In the genomic region with DNA sequence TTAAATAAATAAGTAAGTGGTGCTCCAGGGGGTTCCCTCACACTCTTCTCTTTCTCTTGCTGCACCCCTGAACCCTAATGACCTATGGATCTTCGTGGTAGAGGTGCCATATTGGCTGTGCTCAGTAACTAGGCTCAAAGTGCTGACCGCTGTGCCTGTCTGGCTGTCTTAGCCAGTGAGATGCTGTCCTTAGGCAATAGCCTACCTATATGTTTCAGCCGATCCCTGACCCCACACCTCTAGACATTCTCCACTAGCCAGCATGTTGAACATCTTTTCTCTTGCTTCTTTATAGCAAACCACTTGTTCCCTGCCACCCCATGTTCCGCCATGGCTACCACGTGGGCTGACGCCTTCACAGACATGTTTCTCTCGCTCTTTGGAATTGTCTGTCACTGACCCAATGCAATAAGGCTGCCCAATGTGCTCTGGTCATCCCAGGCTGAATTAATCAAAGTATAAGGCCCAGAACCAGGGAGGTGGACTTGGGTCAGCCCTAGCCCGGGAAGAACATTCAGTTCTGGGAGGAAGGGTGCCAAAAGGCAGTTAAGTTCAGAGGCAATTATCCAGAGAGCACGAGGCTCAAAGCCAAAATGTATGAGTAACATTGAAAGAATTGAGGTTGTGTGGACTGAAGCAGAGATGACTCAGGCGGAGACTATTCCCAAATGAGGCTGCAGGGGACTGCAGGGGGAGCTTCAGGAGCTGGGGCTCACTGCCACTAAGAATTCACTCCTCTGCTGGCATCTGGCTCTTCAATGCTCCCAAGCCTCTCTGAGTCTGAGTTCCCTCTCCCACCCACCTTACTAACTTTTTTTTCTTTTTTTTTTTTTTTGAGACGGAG, we compare ENCODE assay signal across 8 cellular contexts. TPM values are rescaled to one million over a fixed set of nuclear protein-coding genes. Genes with fewer than 3 reads are reported as not detected.
DNase-seq lines count a peak whose midpoint lies in the region; ATAC-seq and TF ChIP-seq lines count a peak whose summit lies in the region.

No MANE protein-coding gene starts in this region.

- no peaks in the 10 kb centered on the region for H3K4me1 Mint-ChIP-seq in activated CD8-positive, alpha-beta T cell treated with anti-CD3 and anti-CD28 coated beads, Interleukin-2, amount 10 ng/mL, durations not matched to agents 7 days and 5 days (ENCODE audit: low read depth)
- H3K4me1 Mint-ChIP-seq in naive thymus-derived CD8-positive, alpha-beta T cell = peaks cover 0 to 1% (median 0%) of the 10 kb centered on the region in 4 donors

- no peak overlapping the region for H3K4me3 ChIP-seq in ovary

- DNase-seq in DMS 273 treated with DMSO at 0.1 percent for 48 hours (lab: John Stamatoyannopoulos, UW) = peak; percentile 73
- peak; percentile 90 for DNase-seq in RWPE1 (ENCODE audit: low spot score)
- peak; percentile 99 for DNase-seq in fibroblast of the conjunctiva (ENCODE audit: low read depth)
- DNase-seq in ovary = peak; percentile 70 to 88 (median 73)
- DNase-seq in KBM-7 = no peak
- DNase-seq in activated CD8-positive, alpha-beta T cell treated with anti-CD3 and anti-CD28 coated beads, Interleukin-2, amount 10 ng/mL, durations not matched to agents 7 days and 5 days = no peak
- DNase-seq in naive thymus-derived CD8-positive, alpha-beta T cell = no peak

- peaks cover 6% of the 10 kb centered on the region for H3K27me3 Mint-ChIP-seq in activated CD8-positive, alpha-beta T cell treated with anti-CD3 and anti-CD28 coated beads, Interleukin-2, amount 10 ng/mL, durations not matched to agents 7 days and 5 days (ENCODE audit: low read depth)
- H3K27me3 Mint-ChIP-seq in naive thymus-derived CD8-positive, alpha-beta T cell = peaks cover 4 to 17% (median 4%) of the 10 kb centered on the region in 5 donors

- TF ChIP-seq POLR2A in ovary (IDR thresholded peaks at IDR 0.05) = no peak

- POLR2A ChIA-PET in RWPE1 (lab: Yijun Ruan, JAX; ENCODE audit: low non-redundant PET) = no interaction called here
- POLR2A ChIA-PET in activated CD8-positive, alpha-beta T cell treated with anti-CD3 and anti-CD28 coated beads, Interleukin-2, amount 10 ng/mL, durations not matched to agents 7 days and 5 days (lab: Charles Lee) = no interaction called here
- POLR2A ChIA-PET in naive thymus-derived CD8-positive, alpha-beta T cell (lab: Charles Lee) = no interaction called here

- TF ChIP-seq EP300 in ovary (IDR thresholded peaks at IDR 0.05) = peak; percentile 74

- no peaks in the 10 kb centered on the region for H3K9me3 ChIP-seq in ovary

- H3K36me3 Mint-ChIP-seq in activated CD8-positive, alpha-beta T cell treated with anti-CD3 and anti-CD28 coated beads, Interleukin-2, amount 10 ng/mL, durations not matched to agents 7 days and 5 days (ENCODE audit: low read depth) = no peaks in the 10 kb centered on the region
- H3K36me3 Mint-ChIP-seq in naive thymus-derived CD8-positive, alpha-beta T cell = no peaks in the 10 kb centered on the region

- no peaks in the 10 kb centered on the region for H3K9me3 Mint-ChIP-seq in activated CD8-positive, alpha-beta T cell treated with anti-CD3 and anti-CD28 coated beads, Interleukin-2, amount 10 ng/mL, durations not matched to agents 7 days and 5 days (ENCODE audit: insufficient read depth)
- H3K9me3 Mint-ChIP-seq in naive thymus-derived CD8-positive, alpha-beta T cell = peaks cover 0 to 2% (median 0%) of the 10 kb centered on the region in 9 donors

- WGBS in ovary, 3 donors = 42 to 48% (median 47%) methylated on average over 11 of the region's 11 CpGs

- H3K36me3 ChIP-seq in ovary = no peaks in the 10 kb centered on the region

- peaks cover 6% of the 10 kb centered on the region for H3K4me1 ChIP-seq in ovary (ENCODE audit: insufficient read depth)

- H3K27me3 ChIP-seq in ovary = no peaks in the 10 kb centered on the region

- H3K27ac Mint-ChIP-seq in activated CD8-positive, alpha-beta T cell treated with anti-CD3 and anti-CD28 coated beads, Interleukin-2, amount 10 ng/mL, durations not matched to agents 7 days and 5 days = no peak overlapping the region
- no peak overlapping the region for H3K27ac Mint-ChIP-seq in naive thymus-derived CD8-positive, alpha-beta T cell

- H3K27ac ChIP-seq in RWPE1 (peak overlapping the region; percentile 93), ovary (peak overlapping the region in 1 of 2 donors; percentile 65)

- no peak for ATAC-seq in GM18498 (IDR thresholded peaks at IDR 0.05; ENCODE audit: unreplicated experiment)
- no peak for ATAC-seq in activated CD8-positive, alpha-beta T cell treated with anti-CD3 and anti-CD28 coated beads, Interleukin-2, amount 10 ng/mL, durations not matched to agents 7 days and 5 days
- no peak for ATAC-seq in naive thymus-derived CD8-positive, alpha-beta T cell

- in situ Hi-C loops in KBM-7 (cut with MboI; ENCODE audit: low pct_unique_long_range_greater_than_20kb, low sequenced_read_pairs) = no loop called here

- CTCF ChIA-PET in RWPE1 (lab: Yijun Ruan, JAX) = interaction anchor here (0.5 to 0.6 kb wide), 2 partner anchors 153 to 203 kb away, joined by 3 to 5 read pairs; no protein-coding TSS in a partner anchor
- CTCF ChIA-PET in activated CD8-positive, alpha-beta T cell treated with anti-CD3 and anti-CD28 coated beads, Interleukin-2, amount 10 ng/mL, durations not matched to agents 7 days and 5 days (lab: Charles Lee) = no interaction called here

- no peak overlapping the region for H3K4me3 Mint-ChIP-seq in activated CD8-positive, alpha-beta T cell treated with anti-CD3 and anti-CD28 coated beads, Interleukin-2, amount 10 ng/mL, durations not matched to agents 7 days and 5 days
- H3K4me3 Mint-ChIP-seq in naive thymus-derived CD8-positive, alpha-beta T cell = no peak overlapping the region

- intact Hi-C loops in ovary (cut with DNase I) = no loop called here

- TF ChIP-seq CTCF in RWPE1 (conservative IDR thresholded peaks at IDR 0.05; ENCODE audit: low read depth) (no peak; the same call in 1 of the 2 replicates), ovary (IDR thresholded peaks at IDR 0.05) (peak; percentile 16 to 27 (median 26))

RNA-seq across cellular contexts. Expression of gene TNRC6A, which starts 28.7 kb away (rescaled TPM):
- total RNA-seq in ovary = 10 to 100 TPM; 29.0 to 80.7 (median 60.4) TPM
- 10 to 100 TPM; 22.1 to 38.3 TPM for polyA plus RNA-seq in ovary
- 10 to 100 TPM; 28.8 to 28.9 TPM for total RNA-seq in activated CD8-positive, alpha-beta T cell treated with anti-CD3 and anti-CD28 coated beads, Interleukin-2, amount 10 ng/mL, durations not matched to agents 7 days and 5 days
- 10 to 100 TPM; 84.1 to 85.2 TPM for total RNA-seq in naive thymus-derived CD8-positive, alpha-beta T cell
- polyA plus RNA-seq in naive thymus-derived CD8-positive, alpha-beta T cell = 10 to 100 TPM in 2 of 3 donors, 1 to 10 TPM in 1; 9.4 to 12.9 (median 10.9) TPM

Comparison
In these comparisons a context has a peak if more than half of its experiments do, and no peak if none do; other contexts are left out.
1. DNase-seq: peak in DMS 273 treated with DMSO at 0.1 percent for 48 hours (single experiment), RWPE1 (single experiment), fibroblast of the conjunctiva (single experiment) and ovary (5 of 5); none in KBM-7 (single experiment), activated CD8-positive, alpha-beta T cell treated with anti-CD3 and anti-CD28 coated beads, Interleukin-2, amount 10 ng/mL, durations not matched to agents 7 days and 5 days (single experiment) and naive thymus-derived CD8-positive, alpha-beta T cell (0 of 10).